ENCODE assay signal across 8 cellular contexts in the genomic region with DNA sequence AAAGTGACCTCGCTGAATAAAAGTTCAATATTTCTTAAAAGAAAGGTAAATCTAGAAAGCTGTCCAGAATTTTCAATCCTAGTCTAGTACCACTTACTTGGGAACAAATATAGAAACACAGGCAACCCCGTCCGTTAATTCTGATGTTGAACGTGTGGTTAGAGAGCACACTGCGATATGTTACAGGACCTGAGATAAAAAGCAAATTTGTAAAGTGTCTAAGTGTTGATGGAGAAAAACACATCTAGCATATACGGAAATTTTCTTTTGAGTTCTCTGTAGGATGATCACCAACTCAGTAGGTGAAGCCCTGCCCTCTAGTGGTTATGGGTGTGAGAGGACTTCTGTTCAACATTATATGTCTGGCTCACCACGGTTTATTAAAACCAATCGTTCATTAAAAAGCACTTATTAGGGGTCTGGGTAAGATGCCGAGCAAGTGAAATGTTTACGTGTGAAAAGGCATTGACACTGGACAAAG. TPM values are rescaled to one million over a fixed set of nuclear protein-coding genes. Genes with fewer than 3 reads are reported as not detected.
DNase-seq lines count a peak whose midpoint lies in the region; ATAC-seq and TF ChIP-seq lines count a peak whose summit lies in the region.

No MANE protein-coding gene starts in this region.

- no peaks in the 10 kb centered on the region for H3K36me3 ChIP-seq in smooth muscle cell (ENCODE audit: low read depth)

- DNase-seq in activated gamma-delta T cell treated with Interleukin-2 at 50 U/mL for 16 hours (peak; percentile 65), activated gamma-delta T cell (lab: John Stamatoyannopoulos, UW) (no peak), NCI-H187 (lab: John Stamatoyannopoulos, UW) (peak; percentile 57 to 94), T-helper 2 cell (peak in 4 of 5 experiments; percentile 35 to 89 (median 49)), T47D (ENCODE audit: low read depth in 1 of 2, low spot score in 1 of 2) (peak; percentile 73 to 86), iPS-NIHi11 (ENCODE audit: low spot score) (peak; percentile 61), smooth muscle cell (lab: John Stamatoyannopoulos, UW; ENCODE audit: unreplicated experiment) (peak; percentile 31)

- H3F3A ChIP-seq in smooth muscle cell (ENCODE audit: low read depth): no peaks in the 10 kb centered on the region

- peak overlapping the region; percentile 96 for H2AFZ ChIP-seq in smooth muscle cell (ENCODE audit: low read depth)

- H3K27me3 ChIP-seq in smooth muscle cell (ENCODE audit: low read depth): no peaks in the 10 kb centered on the region

- peak; percentile 38 for ATAC-seq in HG02973 (IDR thresholded peaks at IDR 0.05; ENCODE audit: unreplicated experiment)

- peak overlapping the region; percentile 90 for H3K27ac ChIP-seq in smooth muscle cell (ENCODE audit: low read depth)

- H3K79me2 ChIP-seq in smooth muscle cell (ENCODE audit: low read depth): peaks cover 33% of the 10 kb centered on the region

- H3K4me2 ChIP-seq in smooth muscle cell: peak overlapping the region; percentile 95

- H3K9ac ChIP-seq in smooth muscle cell (ENCODE audit: low read depth): peak overlapping the region; percentile 95

- peaks cover 14% of the 10 kb centered on the region for H3K4me1 ChIP-seq in smooth muscle cell (ENCODE audit: low read depth)

- TF ChIP-seq CTCF in smooth muscle cell (IDR thresholded peaks at IDR 0.05; ENCODE audit: borderline replicate concordance, insufficient read depth, poor library complexity, severe bottlenecking): peak; percentile 90

- 2% methylated on average over 10 of the region's 10 CpGs for whole genome bisulfite sequencing in smooth muscle cell (ENCODE audit: low lambda C conversion rate)

- H4K20me1 ChIP-seq in smooth muscle cell (ENCODE audit: low read depth): peaks cover 27% of the 10 kb centered on the region

- no peaks in the 10 kb centered on the region for H3K9me3 ChIP-seq in smooth muscle cell (replicated peaks; ENCODE audit: low read depth)

- H3K4me3 ChIP-seq in smooth muscle cell: peak overlapping the region; percentile 91

- in situ Hi-C loops in T47D (cut with HindIII; ENCODE audit: low pct_unique_long_range_greater_than_20kb, low sequenced_read_pairs): no loop called here

RNA-seq across cellular contexts. Expression of gene ATP2C1, which starts 1.1 kb away (rescaled TPM):
- 85.9 and 118 TPM in 2 replicates for total RNA-seq in smooth muscle cell
- polyA plus RNA-seq in smooth muscle cell: 36.0 and 43.2 TPM in 2 replicates
